In the genomic region with DNA sequence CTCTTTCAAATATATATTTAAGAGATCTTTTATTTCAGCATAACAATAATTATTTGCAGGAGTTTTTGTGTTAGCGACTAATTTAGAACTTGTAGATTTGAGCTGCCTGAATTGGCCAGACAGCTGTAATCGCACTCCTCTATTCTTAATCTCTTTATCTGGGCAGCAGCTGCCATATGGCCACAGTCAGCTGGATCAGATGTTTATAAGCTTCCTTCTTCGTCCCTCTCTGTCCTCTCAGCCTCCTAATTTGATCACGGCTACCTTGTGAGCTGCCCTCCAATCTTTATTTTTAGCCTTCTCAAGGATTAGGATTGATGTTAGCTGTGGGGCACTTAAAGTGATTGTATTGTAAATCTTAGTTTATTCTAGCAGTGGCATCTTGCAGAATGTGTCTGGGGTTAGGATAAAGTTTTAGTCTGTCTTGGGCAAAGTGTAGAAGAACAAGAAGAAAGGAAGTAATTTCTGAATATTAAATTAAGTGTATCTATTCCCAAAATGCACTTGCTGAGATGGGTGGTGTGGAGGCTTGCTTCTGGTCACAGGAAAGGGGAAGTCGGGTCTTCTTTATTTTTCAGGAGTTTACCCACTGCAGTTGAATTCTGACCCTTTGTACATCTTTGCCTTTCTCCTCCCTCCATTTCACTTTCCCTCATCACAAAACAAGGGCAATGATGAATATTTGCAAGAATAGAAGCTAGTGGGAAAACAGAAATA, we compare ENCODE assay signal across 11 cellular contexts. TPM values are rescaled to one million over a fixed set of nuclear protein-coding genes. Genes with fewer than 3 reads are reported as not detected.
A peak's percentile ranks its signal among the peaks of the same experiment; 100 is the strongest.
DNase-seq lines count a peak whose midpoint lies in the region; ATAC-seq and TF ChIP-seq lines count a peak whose summit lies in the region.
"Had no signal": no experiment of that assay in that cellular context is flagged by ENCODE, and none has a peak within 500 bp of the region (broad histone marks: within the 10 kb centered on the region; RNA-seq: fewer than 3 reads in every experiment).

No MANE protein-coding gene starts in this region.

- no peak for ATAC-seq in naive thymus-derived CD4-positive, alpha-beta T cell
- ATAC-seq in GM19467 (IDR thresholded peaks at IDR 0.05; ENCODE audit: unreplicated experiment) = no peak
- ATAC-seq: stimulated activated naive CD8-positive, alpha-beta T cell treated with anti-CD3 and anti-CD28 coated beads, Interleukin-15, Interleukin-2, amounts not matched to agents 100 U/mL and 50 U/mL, for 24 hours had no signal

- no peak for TF ChIP-seq CTCF in WERI-Rb-1 (IDR thresholded peaks at IDR 0.05; ENCODE audit: low read depth, low read length)
- no peak for TF ChIP-seq CTCF in nephron progenitor cell (IDR thresholded peaks at IDR 0.05)

- CTCF ChIA-PET in naive thymus-derived CD4-positive, alpha-beta T cell (lab: Charles Lee) = interaction anchor here (0.7 to 1.3 kb wide), 3 partner anchors 12 to 640 kb away, joined by 3 to 5 read pairs (median 3); no protein-coding TSS in a partner anchor
- CTCF ChIA-PET in HEK293T (lab: Yijun Ruan, JAX) = interaction anchor here (0.7 kb wide), 1 partner anchor 159 kb away, joined by 3 read pairs; no protein-coding TSS in a partner anchor

- intact Hi-C loops in naive thymus-derived CD4-positive, alpha-beta T cell (cut with micrococcal nuclease) = loop anchor here in 1 of 2 donors (10.0 kb wide), 1 partner anchor 457 kb away; no protein-coding TSS in a partner anchor

- H3K4me1 Mint-ChIP-seq in naive thymus-derived CD4-positive, alpha-beta T cell = peaks cover 3 to 27% (median 14%) of the 10 kb centered on the region in 7 donors
- peaks cover 23% of the 10 kb centered on the region for H3K4me1 Mint-ChIP-seq in nephron progenitor cell

- H3K36me3 Mint-ChIP-seq in naive thymus-derived CD4-positive, alpha-beta T cell = peaks cover 0 to 8% (median 4%) of the 10 kb centered on the region in 5 donors
- H3K36me3 Mint-ChIP-seq in nephron progenitor cell (ENCODE audit: low read depth) = no peaks in the 10 kb centered on the region

- peaks cover 50% of the 10 kb centered on the region for H3K36me3 ChIP-seq in WERI-Rb-1
- H3K36me3 ChIP-seq in naive thymus-derived CD4-positive, alpha-beta T cell (ENCODE audit: control insufficient read depth in 2 of 3, insufficient read depth in 3 of 3, low read length in 3 of 3) = peaks cover 0 to 16% (median 0%) of the 10 kb centered on the region in 3 experiments

- peaks cover 0 to 14% (median 0%) of the 10 kb centered on the region in 5 donors for H3K27me3 Mint-ChIP-seq in naive thymus-derived CD4-positive, alpha-beta T cell
- H3K27me3 Mint-ChIP-seq in nephron progenitor cell (ENCODE audit: low read depth, poor library complexity) = peaks cover 3% of the 10 kb centered on the region

- no peaks in the 10 kb centered on the region for H3K9me3 ChIP-seq in WERI-Rb-1 (ENCODE audit: severe bottlenecking)
- H3K9me3 ChIP-seq in naive thymus-derived CD4-positive, alpha-beta T cell (ENCODE audit: control insufficient read depth in 2 of 3, low read length in 3 of 3) = no peaks in the 10 kb centered on the region

- peaks cover 0 to 9% (median 0%) of the 10 kb centered on the region in 11 donors for H3K9me3 Mint-ChIP-seq in naive thymus-derived CD4-positive, alpha-beta T cell
- no peaks in the 10 kb centered on the region for H3K9me3 Mint-ChIP-seq in nephron progenitor cell

- H3K4me3 Mint-ChIP-seq in naive thymus-derived CD4-positive, alpha-beta T cell = no peak overlapping the region
- H3K4me3 Mint-ChIP-seq in nephron progenitor cell = no peak overlapping the region

- POLR2A ChIA-PET in naive thymus-derived CD4-positive, alpha-beta T cell (lab: Charles Lee) = interaction anchor here (0.6 to 11.3 kb wide), 12 partner anchors 8 to 398 kb away, joined by 3 to 240 read pairs (median 4); no protein-coding TSS in a partner anchor
- POLR2A ChIA-PET in HEK293T (lab: Yijun Ruan, JAX) = interaction anchor here (0.8 kb wide), 1 partner anchor 809 kb away, joined by 4 read pairs; no protein-coding TSS in a partner anchor

- H3K4me3 ChIP-seq in WERI-Rb-1 (ENCODE audit: low read depth, low read length) = peak overlapping the region; percentile 94
- no peak overlapping the region for H3K4me3 ChIP-seq in naive thymus-derived CD4-positive, alpha-beta T cell (ENCODE audit: low read length)

- H3K27me3 ChIP-seq in WERI-Rb-1 (ENCODE audit: insufficient read depth, low read depth, severe bottlenecking) = no peaks in the 10 kb centered on the region
- H3K27me3 ChIP-seq in naive thymus-derived CD4-positive, alpha-beta T cell (ENCODE audit: control insufficient read depth in 2 of 2, insufficient read depth in 2 of 2, low read length in 2 of 2) = no peaks in the 10 kb centered on the region

- peaks cover 0 to 11% of the 10 kb centered on the region in 2 donors for H3K4me1 ChIP-seq in naive thymus-derived CD4-positive, alpha-beta T cell (ENCODE audit: control insufficient read depth in 2 of 2, insufficient read depth in 2 of 2, low read length in 2 of 2)

- no peak overlapping the region for H3K27ac Mint-ChIP-seq in naive thymus-derived CD4-positive, alpha-beta T cell
- no peak overlapping the region for H3K27ac Mint-ChIP-seq in nephron progenitor cell

- DNase-seq in D341Med (ENCODE audit: low spot score) (peak; percentile 76), NCI-H1092 (lab: John Stamatoyannopoulos, UW) (peak; percentile 15), WERI-Rb-1 (peak; percentile 91), nephron progenitor cell (no peak), HEK293T (ENCODE audit: extremely low spot score) (no peak), DMS114 treated with DMSO at 0.1 percent for 48 hours (lab: John Stamatoyannopoulos, UW; ENCODE audit: unreplicated experiment) (no peak)
- no peak for DNase-seq in naive thymus-derived CD4-positive, alpha-beta T cell
- DNase-seq: nucleus accumbens; stimulated activated naive CD8-positive, alpha-beta T cell treated with anti-CD3 and anti-CD28 coated beads, Interleukin-15, Interleukin-2, amounts not matched to agents 100 U/mL and 50 U/mL, for 24 hours; SW 1271 had no signal

- peak overlapping the region; percentile 95 for H3K27ac ChIP-seq in WERI-Rb-1
- peak overlapping the region; percentile 92 for H3K27ac ChIP-seq in naive thymus-derived CD4-positive, alpha-beta T cell (ENCODE audit: low read depth, low read length)

TF ChIP-seq in HEK293T, 16 proteins besides CTCF, POLR2A, EP300 and RAD21:
- TF ChIP-seq SUZ12 (IDR thresholded peaks at IDR 0.05) (no peak), L3MBTL2 (conservative IDR thresholded peaks at IDR 0.05) (no peak), LEF1 (IDR thresholded peaks at IDR 0.05; ENCODE audit: borderline replicate concordance) (no peak), NFRKB (IDR thresholded peaks at IDR 0.05) (no peak), SP1 (IDR thresholded peaks at IDR 0.05) (no peak), TARDBP (IDR thresholded peaks at IDR 0.05) (no peak), FOXM1 (IDR thresholded peaks at IDR 0.05; ENCODE audit: borderline replicate concordance) (no peak), ZNF384 (IDR thresholded peaks at IDR 0.05) (no peak), CTBP1 (IDR thresholded peaks at IDR 0.05; ENCODE audit: borderline replicate concordance) (no peak), HDGF (IDR thresholded peaks at IDR 0.05; ENCODE audit: borderline replicate concordance) (no peak), ARNT (IDR thresholded peaks at IDR 0.05) (no peak)
- TF ChIP-seq, protein P1, sequence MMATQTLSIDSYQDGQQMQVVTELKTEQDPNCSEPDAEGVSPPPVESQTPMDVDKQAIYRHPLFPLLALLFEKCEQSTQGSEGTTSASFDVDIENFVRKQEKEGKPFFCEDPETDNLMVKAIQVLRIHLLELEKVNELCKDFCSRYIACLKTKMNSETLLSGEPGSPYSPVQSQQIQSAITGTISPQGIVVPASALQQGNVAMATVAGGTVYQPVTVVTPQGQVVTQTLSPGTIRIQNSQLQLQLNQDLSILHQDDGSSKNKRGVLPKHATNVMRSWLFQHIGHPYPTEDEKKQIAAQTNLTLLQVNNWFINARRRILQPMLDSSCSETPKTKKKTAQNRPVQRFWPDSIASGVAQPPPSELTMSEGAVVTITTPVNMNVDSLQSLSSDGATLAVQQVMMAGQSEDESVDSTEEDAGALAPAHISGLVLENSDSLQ (IDR thresholded peaks at IDR 0.05) = no peak

RNA-seq across cellular contexts. Expression of a gene that starts 1.1 kb away (rescaled TPM):
- 10 to 100 TPM; 15.5 to 90.7 (median 50.5) TPM for total RNA-seq in naive thymus-derived CD4-positive, alpha-beta T cell
- 1 to 10 TPM; 3.6 to 3.9 TPM for polyA plus RNA-seq in naive thymus-derived CD4-positive, alpha-beta T cell

Comparison
In these comparisons a context has a peak if more than half of its experiments do, and no peak if none do; other contexts are left out.
1. DNase-seq: peak in D341Med (single experiment), NCI-H1092 (single experiment) and WERI-Rb-1 (single experiment); none in naive thymus-derived CD4-positive, alpha-beta T cell (0 of 9), nephron progenitor cell (single experiment), HEK293T (single experiment) and DMS114 treated with DMSO at 0.1 percent for 48 hours (single experiment).